In genomic region chr11:70191495-70192140, GRCh38 we compare ENCODE assay signal across 9 cellular contexts. TPM values are rescaled to one million over a fixed set of nuclear protein-coding genes. Genes with fewer than 3 reads are reported as not detected.
DNase-seq lines count a peak whose midpoint lies in the region; ATAC-seq and TF ChIP-seq lines count a peak whose summit lies in the region.
"Had no signal": no experiment of that assay in that cellular context is flagged by ENCODE, and none has a peak within 500 bp of the region (broad histone marks: within the 10 kb centered on the region; RNA-seq: fewer than 3 reads in every experiment).

No MANE protein-coding gene starts in this region.

- H3K4me3 ChIP-seq in dorsolateral prefrontal cortex, result no peak overlapping the region

- ATAC-seq in GM21515 (IDR thresholded peaks at IDR 0.05; ENCODE audit: unreplicated experiment), result no peak

- H3K4me1 Mint-ChIP-seq in activated CD4-positive, alpha-beta T cell treated with anti-CD3 and anti-CD28 coated beads, Interleukin-2, amount 10 ng/mL, durations not matched to agents 24 days and 14 days, result peaks cover 3% of the 10 kb centered on the region

- no peaks in the 10 kb centered on the region for H3K27me3 Mint-ChIP-seq in activated CD4-positive, alpha-beta T cell treated with anti-CD3 and anti-CD28 coated beads, Interleukin-2, amount 10 ng/mL, durations not matched to agents 24 days and 14 days

- intact Hi-C loops in activated CD4-positive, alpha-beta T cell treated with anti-CD3 and anti-CD28 coated beads, Interleukin-2, amount 10 ng/mL, durations not matched to agents 24 days and 14 days (cut with micrococcal nuclease), result no loop called here
- intact Hi-C loops in dorsolateral prefrontal cortex (cut with DNase I), result loop anchor here in 1 of 2 donors (5.0 kb wide), 1 partner anchor 504 kb away; no protein-coding TSS in a partner anchor

- no peak overlapping the region for H3K4me3 Mint-ChIP-seq in activated CD4-positive, alpha-beta T cell treated with anti-CD3 and anti-CD28 coated beads, Interleukin-2, amount 10 ng/mL, durations not matched to agents 24 days and 14 days
- H3K4me3 Mint-ChIP-seq: dendritic cell treated with granulocyte-macrophage colony-stimulating factor and Interleukin-4, amounts not matched to agents 40 ng/mL and 50 ng/mL, for 4 days had no signal

- no peaks in the 10 kb centered on the region for H3K36me3 Mint-ChIP-seq in activated CD4-positive, alpha-beta T cell treated with anti-CD3 and anti-CD28 coated beads, Interleukin-2, amount 10 ng/mL, durations not matched to agents 24 days and 14 days (ENCODE audit: low read depth)

- TF ChIP-seq CTCF in dorsolateral prefrontal cortex (IDR thresholded peaks at IDR 0.05 in 54 of 56, conservative IDR thresholded peaks at IDR 0.05 in 2 of 56; ENCODE audit: low read depth in 1 of 56, partially characterized antibody in 56 of 56), result peak; percentile 30 to 86 (median 70)

- no peaks in the 10 kb centered on the region for H3K9me3 Mint-ChIP-seq in activated CD4-positive, alpha-beta T cell treated with anti-CD3 and anti-CD28 coated beads, Interleukin-2, amount 10 ng/mL, durations not matched to agents 24 days and 14 days
- H3K9me3 Mint-ChIP-seq: dendritic cell treated with granulocyte-macrophage colony-stimulating factor and Interleukin-4, amounts not matched to agents 40 ng/mL and 50 ng/mL, for 4 days had no signal

- no peak overlapping the region for H3K27ac ChIP-seq in dorsolateral prefrontal cortex

- peaks cover 0 to 6% (median 0%) of the 10 kb centered on the region in 45 donors for H3K27me3 ChIP-seq in dorsolateral prefrontal cortex

- no peak overlapping the region for H3K27ac Mint-ChIP-seq in activated CD4-positive, alpha-beta T cell treated with anti-CD3 and anti-CD28 coated beads, Interleukin-2, amount 10 ng/mL, durations not matched to agents 24 days and 14 days
- H3K27ac Mint-ChIP-seq: dendritic cell treated with granulocyte-macrophage colony-stimulating factor and Interleukin-4, amounts not matched to agents 40 ng/mL and 50 ng/mL, for 4 days had no signal

- DNase-seq in NCI-H526 (lab: John Stamatoyannopoulos, UW) (peak; percentile 19 to 87), NCI-H526 treated with DMSO at 0.1 percent for 48 hours (lab: John Stamatoyannopoulos, UW) (no peak), NCI-H2107 (lab: John Stamatoyannopoulos, UW) (peak; percentile 34), dorsolateral prefrontal cortex (peak in 8 of 10 donors; percentile 11 to 66 (median 42)), medulla oblongata (ENCODE audit: extremely low spot score) (peak; percentile 43)
- DNase-seq in activated CD4-positive, alpha-beta T cell treated with anti-CD3 and anti-CD28 coated beads, Interleukin-2, amount 10 ng/mL, durations not matched to agents 24 days and 14 days, result peak; percentile 90
- DNase-seq in stimulated activated naive CD4-positive, alpha-beta T cell (lab: John Stamatoyannopoulos, UW), result peak in 4 of 6 experiments; percentile 4 to 31 (median 22)

RNA-seq across cellular contexts. Expression of gene FADD, which starts 11.5 kb away (rescaled TPM):
- total RNA-seq in activated CD4-positive, alpha-beta T cell treated with anti-CD3 and anti-CD28 coated beads, Interleukin-2, amount 10 ng/mL, durations not matched to agents 24 days and 14 days, result 42.9 and 44.4 TPM in 2 replicates
- 10 to 100 TPM in 105 of 120 experiments, 1 to 10 TPM in 15; 8.6 to 18.8 (median 12.1) TPM for total RNA-seq in dorsolateral prefrontal cortex
